In genomic region chr15:44544745-44545144, GRCh38 we compare ENCODE assay signal across 2 cellular contexts.
TF ChIP-seq lines count a peak whose summit lies in the region.

No MANE protein-coding gene starts in this region.

TF ChIP-seq in K562, 482 proteins besides CTCF, POLR2A, EP300 and RAD21:
- TF ChIP-seq SUPT5H (IDR thresholded peaks at IDR 0.05) (0 out of 2 replicates have a peak, but pooled peaks have one; percentile 33), ZNF384 (IDR thresholded peaks at IDR 0.05; ENCODE audit: low read depth, low read length) (0 out of 2 replicates have a peak, but pooled peaks have one; percentile 23), CEBPB (tag; IDR thresholded peaks at IDR 0.05) (peak; percentile 78), EGR1 (conservative IDR thresholded peaks at IDR 0.05) (peak; percentile 31)
TF ChIP-seq in K562: peak in this region for 4; not testable (repeated sequence) for 478.

TF ChIP-seq in HepG2, 621 proteins besides CTCF, POLR2A, EP300 and RAD21:
- 0 out of 2 replicates have a peak, but pooled peaks have one; percentile 11 for TF ChIP-seq CEBPG (CRISPR knock-in tag; IDR thresholded peaks at IDR 0.05)
